ENCODE assay signal across 8 cellular contexts in genomic region chr19:36687214-36688056, GRCh38. TPM values are rescaled to one million over a fixed set of nuclear protein-coding genes. Genes with fewer than 3 reads are reported as not detected.
DNase-seq lines count a peak whose midpoint lies in the region; ATAC-seq and TF ChIP-seq lines count a peak whose summit lies in the region.

ZNF567 (plus strand) TSS chr19:36687612; CDS start chr19:36694868, 7,256 bp downstream.

- peak; percentile 92 for ATAC-seq in DND-41 (ENCODE audit: insufficient read depth, low read depth)
- ATAC-seq in GM21825 (IDR thresholded peaks at IDR 0.05; ENCODE audit: unreplicated experiment), result peak; percentile 91
- peak; percentile 91 to 96 (median 95) for ATAC-seq in natural killer cell

- no peaks in the 10 kb centered on the region for H3K27me3 Mint-ChIP-seq in natural killer cell (ENCODE audit: low read depth in 2 of 2)

- no peaks in the 10 kb centered on the region for H4K20me1 ChIP-seq in DND-41 (ENCODE audit: insufficient read depth, low read length)
- no peaks in the 10 kb centered on the region for H4K20me1 ChIP-seq in Karpas-422 (ENCODE audit: insufficient read depth, low read depth, low read length)

- H3K4me3 Mint-ChIP-seq in natural killer cell, result peak within 1 kb of the TSS; percentile 98

- H3K36me3 ChIP-seq in DND-41 (ENCODE audit: insufficient read depth, low read length), result peaks cover 43% of the 10 kb centered on the region
- peaks cover 58% of the 10 kb centered on the region for H3K36me3 ChIP-seq in Karpas-422 (ENCODE audit: insufficient read depth, low read length)

- H3K4me2 ChIP-seq in DND-41 (ENCODE audit: insufficient read depth, low read length) (peak within 1 kb of the TSS; percentile 86), Karpas-422 (ENCODE audit: low read depth, low read length, poor library complexity, severe bottlenecking) (peak within 1 kb of the TSS; percentile 83)

- H3K9ac ChIP-seq in DND-41 (ENCODE audit: low read depth, low read length), result peak within 1 kb of the TSS; percentile 90
- peak within 1 kb of the TSS; percentile 85 for H3K9ac ChIP-seq in Karpas-422 (ENCODE audit: low read length)

- peaks cover 0 to 2% of the 10 kb centered on the region in 2 donors for H3K9me3 Mint-ChIP-seq in natural killer cell

- H2AFZ ChIP-seq in DND-41 (ENCODE audit: low read depth, low read length), result peak within 1 kb of the TSS; percentile 92
- peak within 1 kb of the TSS; percentile 62; the same call in 1 of the 2 replicates for H2AFZ ChIP-seq in Karpas-422 (ENCODE audit: low read length)

- H3K4me3 ChIP-seq in DND-41 (ENCODE audit: low read depth in 1 of 2, low read length in 2 of 2), result peak within 1 kb of the TSS; percentile 72 to 90
- H3K4me3 ChIP-seq in Karpas-422 (ENCODE audit: low read length), result peak within 1 kb of the TSS; percentile 93
- peak within 1 kb of the TSS; percentile 96 for H3K4me3 ChIP-seq in fibroblast of pulmonary artery (replicated peaks; ENCODE audit: low read depth, low read length)

- H3K27ac ChIP-seq in DND-41 (ENCODE audit: low read length), result peak within 1 kb of the TSS; percentile 91
- peak within 1 kb of the TSS; percentile 4; the same call in 1 of the 2 replicates for H3K27ac ChIP-seq in Karpas-422 (ENCODE audit: low read length)

- DNase-seq in DND-41 (peak; percentile 98), Karpas-422 (peak; percentile 99), RPMI8226 (peak; percentile 96), fibroblast of pulmonary artery (ENCODE audit: low read depth) (peak; percentile 96), natural killer cell (peak; percentile 92)
- peak; percentile 99 for DNase-seq in activated T-helper 9 cell treated with anti-CD3 and anti-CD28 coated beads, Interleukin-2, amount 50 U/mL, for 16 hours (ENCODE audit: low read depth)
- peak; percentile 88 to 95 (median 94) for DNase-seq in stimulated activated naive CD4-positive, alpha-beta T cell (lab: John Stamatoyannopoulos, UW)

- H3K4me1 ChIP-seq in DND-41 (ENCODE audit: insufficient read depth, low read length) (peaks cover 37% of the 10 kb centered on the region), Karpas-422 (ENCODE audit: low read length) (peaks cover 14% of the 10 kb centered on the region)

- TF ChIP-seq CTCF in DND-41 (IDR thresholded peaks at IDR 0.05; ENCODE audit: borderline replicate concordance, extremely low read depth, low read length, poor library complexity, severe bottlenecking) (peak; percentile 5), fibroblast of pulmonary artery (IDR thresholded peaks at IDR 0.05; ENCODE audit: low read length, missing control alignments) (no peak), natural killer cell (IDR thresholded peaks at IDR 0.05) (no peak)

- H3K79me2 ChIP-seq in DND-41 (ENCODE audit: insufficient read depth, low read length) (peaks cover 76% of the 10 kb centered on the region), Karpas-422 (ENCODE audit: low read length) (peaks cover 81% of the 10 kb centered on the region)

- peaks cover 15% of the 10 kb centered on the region for H3K9me3 ChIP-seq in DND-41 (ENCODE audit: insufficient read depth, low read length, severe bottlenecking)
- peaks cover 25% of the 10 kb centered on the region for H3K9me3 ChIP-seq in Karpas-422 (ENCODE audit: low read length)

- H3K36me3 Mint-ChIP-seq in natural killer cell, result peaks cover 29% of the 10 kb centered on the region

- intact Hi-C loops in natural killer cell (cut with micrococcal nuclease), result loop anchor here (2.0 to 10.0 kb wide), 5 partner anchors 21 to 313 kb away; partner anchors contain the start of genes ZFP14, ZNF382, ZNF461 and ZNF566

- H3K9me2 ChIP-seq in Karpas-422 (replicated peaks; ENCODE audit: insufficient read depth, low read length), result no peaks in the 10 kb centered on the region

- H3K4me1 Mint-ChIP-seq in natural killer cell, result peaks cover 28 to 39% of the 10 kb centered on the region in 2 donors

- no peaks in the 10 kb centered on the region for H3K27me3 ChIP-seq in DND-41 (ENCODE audit: insufficient read depth, low read length, poor library complexity)
- no peaks in the 10 kb centered on the region for H3K27me3 ChIP-seq in Karpas-422 (ENCODE audit: low read length)

- peak within 1 kb of the TSS; percentile 93 to 99 for H3K27ac Mint-ChIP-seq in natural killer cell

RNA-seq across cellular contexts. Expression of gene ZNF567, which starts in this region (rescaled TPM):
- 13.9 and 18.8 TPM in 2 replicates for total RNA-seq in Karpas-422 (2014; rRNA removed; shearing (Covaris generic); ENCODE audit: low replicate concordance)
- total RNA-seq in natural killer cell, result 10 to 100 TPM in 2 of 3 donors, 1 to 10 TPM in 1; 5.6 to 11.8 (median 10.5) TPM

Comparison
In these comparisons a context has a peak if more than half of its experiments do, and no peak if none do; other contexts are left out.
1. Peak in every context shown above with its lines: DNase-seq, ATAC-seq, H3K4me3 ChIP-seq and H3K27ac ChIP-seq.